In the genomic region with DNA sequence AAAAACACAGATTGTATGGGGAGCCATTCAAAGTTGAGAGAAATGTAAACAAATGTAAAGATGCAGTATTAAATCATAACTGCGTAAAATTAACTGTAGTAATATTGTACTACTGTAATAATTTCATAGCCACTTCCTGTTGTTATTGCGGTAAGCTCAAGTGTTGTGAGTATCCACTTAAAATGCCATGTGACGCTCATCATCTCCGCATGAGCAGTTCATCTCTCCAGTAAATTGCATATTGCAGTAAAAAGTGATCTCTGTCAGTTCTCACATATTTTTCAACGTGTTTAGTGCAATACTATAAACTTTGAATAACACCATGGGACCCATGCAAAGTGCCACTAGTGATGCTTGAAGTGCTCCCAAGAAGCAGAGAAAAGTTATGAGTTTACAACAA, we compare ENCODE assay signal across 22 cellular contexts. TPM values are rescaled to one million over a fixed set of nuclear protein-coding genes. Genes with fewer than 3 reads are reported as not detected.
DNase-seq lines count a peak whose midpoint lies in the region; ATAC-seq and TF ChIP-seq lines count a peak whose summit lies in the region.
"Had no signal": no experiment of that assay in that cellular context is flagged by ENCODE, and none has a peak within 500 bp of the region (broad histone marks: within the 10 kb centered on the region; RNA-seq: fewer than 3 reads in every experiment).

No MANE protein-coding gene starts in this region.

- DNase-seq in NCI-H1092 treated with DMSO at 0.1 percent for 48 hours (lab: John Stamatoyannopoulos, UW) (peak; percentile 9), NCI-H1092 (lab: John Stamatoyannopoulos, UW) (no peak), DMS53 (lab: John Stamatoyannopoulos, UW) (peak; percentile 89), NCI-H2029 treated with DMSO at 0.1 percent for 48 hours (lab: John Stamatoyannopoulos, UW) (peak; percentile 62), WTC11 (ENCODE audit: low spot score) (no peak)
- no peak for DNase-seq in activated CD4-positive, alpha-beta memory T cell treated with anti-CD3 and anti-CD28 coated beads for 36 hours
- no peak for DNase-seq in activated CD8-positive, alpha-beta memory T cell treated with anti-CD3 and anti-CD28 coated beads, Interleukin-2, amount 10 ng/mL, durations not matched to agents 7 days and 5 days
- DNase-seq: activated CD8-positive, alpha-beta memory T cell treated with anti-CD3 and anti-CD28 coated beads for 24 hours; activated gamma-delta T cell treated with Interleukin-2 at 50 U/mL for 16 hours; activated T-cell treated with anti-CD3 and anti-CD28 coated beads, Interleukin-2, amount 50 U/mL, for 24 hours; body of pancreas; CD8-positive, alpha-beta memory T cell; head of caudate nucleus; Kasumi-1; left cardiac atrium; MV-4-11; NCI-H345; stimulated activated CD4-positive, alpha-beta T cell treated with anti-CD3 and anti-CD28 coated beads, Interleukin-1b, Interleukin-23, amount 100 ng/mL, for 48 hours; T-helper 1 cell had no signal

- ATAC-seq in WTC11 (no peak), GM21390 (IDR thresholded peaks at IDR 0.05; ENCODE audit: unreplicated experiment) (no peak)
- no peak for ATAC-seq in activated CD8-positive, alpha-beta memory T cell treated with anti-CD3 and anti-CD28 coated beads, Interleukin-2, amount 10 ng/mL, durations not matched to agents 7 days and 5 days
- ATAC-seq: body of pancreas; GM12878; left cardiac atrium; stimulated activated effector memory CD8-positive, alpha-beta T cell treated with anti-CD3 and anti-CD28 coated beads, Interleukin-12 subunit alpha, Interleukin-12 subunit beta, amount 100 ng/mL, for 72 hours had no signal

- H3K27ac Mint-ChIP-seq in WTC11: 0 out of 2 replicates have a peak overlapping the region, but pooled peaks have one; percentile 18
- no peak overlapping the region for H3K27ac Mint-ChIP-seq in activated CD4-positive, alpha-beta memory T cell treated with anti-CD3 and anti-CD28 coated beads for 36 hours
- H3K27ac Mint-ChIP-seq in activated CD8-positive, alpha-beta memory T cell treated with anti-CD3 and anti-CD28 coated beads, Interleukin-2, amount 10 ng/mL, durations not matched to agents 7 days and 5 days: no peak overlapping the region
- H3K27ac Mint-ChIP-seq: activated T-cell treated with anti-CD3 and anti-CD28 coated beads, Interleukin-2, amount 50 U/mL, for 24 hours; CD8-positive, alpha-beta memory T cell; stimulated activated effector memory CD8-positive, alpha-beta T cell treated with anti-CD3 and anti-CD28 coated beads, Interleukin-12 subunit alpha, Interleukin-12 subunit beta, amount 100 ng/mL, for 72 hours had no signal

- CTCF ChIA-PET in WTC11 (lab: Charles Lee): no interaction called here
- CTCF ChIA-PET in activated CD4-positive, alpha-beta memory T cell treated with anti-CD3 and anti-CD28 coated beads for 36 hours (lab: Charles Lee): no interaction called here
- CTCF ChIA-PET in activated CD8-positive, alpha-beta memory T cell treated with anti-CD3 and anti-CD28 coated beads, Interleukin-2, amount 10 ng/mL, durations not matched to agents 7 days and 5 days (lab: Charles Lee): no interaction called here

- peaks cover 8% of the 10 kb centered on the region for H3K27me3 Mint-ChIP-seq in WTC11 (ENCODE audit: low read depth)
- peaks cover 10% of the 10 kb centered on the region for H3K27me3 Mint-ChIP-seq in activated CD4-positive, alpha-beta memory T cell treated with anti-CD3 and anti-CD28 coated beads for 36 hours
- H3K27me3 Mint-ChIP-seq in activated CD8-positive, alpha-beta memory T cell treated with anti-CD3 and anti-CD28 coated beads, Interleukin-2, amount 10 ng/mL, durations not matched to agents 7 days and 5 days: peaks cover 14% of the 10 kb centered on the region

- H3K36me3 Mint-ChIP-seq in WTC11: no peaks in the 10 kb centered on the region
- no peaks in the 10 kb centered on the region for H3K36me3 Mint-ChIP-seq in activated CD4-positive, alpha-beta memory T cell treated with anti-CD3 and anti-CD28 coated beads for 36 hours
- no peaks in the 10 kb centered on the region for H3K36me3 Mint-ChIP-seq in activated CD8-positive, alpha-beta memory T cell treated with anti-CD3 and anti-CD28 coated beads, Interleukin-2, amount 10 ng/mL, durations not matched to agents 7 days and 5 days
- H3K36me3 Mint-ChIP-seq: stimulated activated effector memory CD8-positive, alpha-beta T cell treated with anti-CD3 and anti-CD28 coated beads, Interleukin-12 subunit alpha, Interleukin-12 subunit beta, amount 100 ng/mL, for 72 hours had no signal

- peaks cover 7% of the 10 kb centered on the region for H3K4me1 Mint-ChIP-seq in WTC11
- H3K4me1 Mint-ChIP-seq in activated CD4-positive, alpha-beta memory T cell treated with anti-CD3 and anti-CD28 coated beads for 36 hours (ENCODE audit: low read depth): peaks cover 14% of the 10 kb centered on the region
- peaks cover 3% of the 10 kb centered on the region for H3K4me1 Mint-ChIP-seq in activated CD8-positive, alpha-beta memory T cell treated with anti-CD3 and anti-CD28 coated beads, Interleukin-2, amount 10 ng/mL, durations not matched to agents 7 days and 5 days
- H3K4me1 Mint-ChIP-seq: CD8-positive, alpha-beta memory T cell had no signal

- H3K4me3 Mint-ChIP-seq in WTC11: no peak overlapping the region
- H3K4me3 Mint-ChIP-seq in activated CD4-positive, alpha-beta memory T cell treated with anti-CD3 and anti-CD28 coated beads for 36 hours: no peak overlapping the region
- H3K4me3 Mint-ChIP-seq in activated CD8-positive, alpha-beta memory T cell treated with anti-CD3 and anti-CD28 coated beads, Interleukin-2, amount 10 ng/mL, durations not matched to agents 7 days and 5 days: no peak overlapping the region
- H3K4me3 Mint-ChIP-seq: activated T-cell treated with anti-CD3 and anti-CD28 coated beads, Interleukin-2, amount 50 U/mL, for 24 hours; CD8-positive, alpha-beta memory T cell; stimulated activated effector memory CD8-positive, alpha-beta T cell treated with anti-CD3 and anti-CD28 coated beads, Interleukin-12 subunit alpha, Interleukin-12 subunit beta, amount 100 ng/mL, for 72 hours had no signal

- intact Hi-C loops in activated CD4-positive, alpha-beta memory T cell treated with anti-CD3 and anti-CD28 coated beads for 36 hours (cut with micrococcal nuclease): no loop called here

- TF ChIP-seq CTCF in WTC11 (IDR thresholded peaks at IDR 0.05): no peak

- POLR2A ChIA-PET in WTC11 (lab: Charles Lee): no interaction called here
- POLR2A ChIA-PET in activated CD4-positive, alpha-beta memory T cell treated with anti-CD3 and anti-CD28 coated beads for 36 hours (lab: Charles Lee): no interaction called here

- no peaks in the 10 kb centered on the region for H3K9me3 Mint-ChIP-seq in WTC11
- no peaks in the 10 kb centered on the region for H3K9me3 Mint-ChIP-seq in activated CD4-positive, alpha-beta memory T cell treated with anti-CD3 and anti-CD28 coated beads for 36 hours
- H3K9me3 Mint-ChIP-seq in activated CD8-positive, alpha-beta memory T cell treated with anti-CD3 and anti-CD28 coated beads, Interleukin-2, amount 10 ng/mL, durations not matched to agents 7 days and 5 days (ENCODE audit: low read depth): no peaks in the 10 kb centered on the region
- H3K9me3 Mint-ChIP-seq: activated T-cell treated with anti-CD3 and anti-CD28 coated beads, Interleukin-2, amount 50 U/mL, for 24 hours; CD8-positive, alpha-beta memory T cell; stimulated activated effector memory CD8-positive, alpha-beta T cell treated with anti-CD3 and anti-CD28 coated beads, Interleukin-12 subunit alpha, Interleukin-12 subunit beta, amount 100 ng/mL, for 72 hours had no signal

TF ChIP-seq in WTC11, 78 proteins besides CTCF, POLR2A, EP300 and RAD21:
- TF ChIP-seq IRF2 (CRISPR knock-in tag; IDR thresholded peaks at IDR 0.05; ENCODE audit: borderline replicate concordance, low read depth) (no peak), ZNF263 (CRISPR knock-in tag; IDR thresholded peaks at IDR 0.05; ENCODE audit: low read depth) (no peak), ELF4 (CRISPR knock-in tag; IDR thresholded peaks at IDR 0.05; ENCODE audit: low read depth) (no peak), ESRRA (CRISPR knock-in tag; IDR thresholded peaks at IDR 0.05; ENCODE audit: borderline replicate concordance) (no peak), SOX15 (CRISPR knock-in tag; IDR thresholded peaks at IDR 0.05) (no peak), GABPB1 (CRISPR knock-in tag; IDR thresholded peaks at IDR 0.05) (no peak), ATF1 (CRISPR knock-in tag; IDR thresholded peaks at IDR 0.05) (no peak), SMAD3 (CRISPR knock-in tag; IDR thresholded peaks at IDR 0.05; ENCODE audit: borderline replicate concordance) (no peak), CREB1 (CRISPR knock-in tag; IDR thresholded peaks at IDR 0.05) (no peak), ZNF232 (CRISPR knock-in tag; IDR thresholded peaks at IDR 0.05) (no peak), NFATC4 (CRISPR knock-in tag; IDR thresholded peaks at IDR 0.05) (no peak), OVOL2 (CRISPR knock-in tag; IDR thresholded peaks at IDR 0.05; ENCODE audit: borderline replicate concordance) (no peak), FOXJ3 (CRISPR knock-in tag; IDR thresholded peaks at IDR 0.05; ENCODE audit: borderline replicate concordance) (no peak)
- TF ChIP-seq, protein P1, sequence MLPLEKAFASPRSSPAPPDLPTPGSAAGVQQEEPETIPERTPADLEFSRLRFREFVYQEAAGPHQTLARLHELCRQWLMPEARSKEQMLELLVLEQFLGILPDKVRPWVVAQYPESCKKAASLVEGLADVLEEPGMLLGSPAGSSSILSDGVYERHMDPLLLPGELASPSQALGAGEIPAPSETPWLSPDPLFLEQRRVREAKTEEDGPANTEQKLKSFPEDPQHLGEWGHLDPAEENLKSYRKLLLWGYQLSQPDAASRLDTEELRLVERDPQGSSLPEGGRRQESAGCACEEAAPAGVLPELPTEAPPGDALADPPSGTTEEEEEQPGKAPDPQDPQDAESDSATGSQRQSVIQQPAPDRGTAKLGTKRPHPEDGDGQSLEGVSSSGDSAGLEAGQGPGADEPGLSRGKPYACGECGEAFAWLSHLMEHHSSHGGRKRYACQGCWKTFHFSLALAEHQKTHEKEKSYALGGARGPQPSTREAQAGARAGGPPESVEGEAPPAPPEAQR (CRISPR knock-in tag; IDR thresholded peaks at IDR 0.05): no peak

RNA-seq across cellular contexts. Expression of a gene that starts 41.8 kb away (rescaled TPM):
- 72.8 to 88.5 TPM (median 77.1 TPM) in 3 replicates for total RNA-seq in WTC11 (2021)
- total RNA-seq in activated CD4-positive, alpha-beta memory T cell treated with anti-CD3 and anti-CD28 coated beads for 36 hours: 10 to 100 TPM; 79.9 to 90.1 TPM
- total RNA-seq in activated CD8-positive, alpha-beta memory T cell treated with anti-CD3 and anti-CD28 coated beads, Interleukin-2, amount 10 ng/mL, durations not matched to agents 7 days and 5 days: 100 to 1,000 TPM in 1 of 2 experiments, 10 to 100 TPM in 1; 95.7 to 105 TPM

Comparison
In these comparisons a context has a peak if more than half of its experiments do, and no peak if none do; other contexts are left out.
1. DNase-seq: peak in NCI-H1092 treated with DMSO at 0.1 percent for 48 hours (single experiment), DMS53 (single experiment) and NCI-H2029 treated with DMSO at 0.1 percent for 48 hours (single experiment); none in NCI-H1092 (single experiment), WTC11 (single experiment), activated CD4-positive, alpha-beta memory T cell treated with anti-CD3 and anti-CD28 coated beads for 36 hours (single experiment) and activated CD8-positive, alpha-beta memory T cell treated with anti-CD3 and anti-CD28 coated beads, Interleukin-2, amount 10 ng/mL, durations not matched to agents 7 days and 5 days (single experiment).